Comparison of ENCODE assay signal across 2 cellular contexts in the genomic region with DNA sequence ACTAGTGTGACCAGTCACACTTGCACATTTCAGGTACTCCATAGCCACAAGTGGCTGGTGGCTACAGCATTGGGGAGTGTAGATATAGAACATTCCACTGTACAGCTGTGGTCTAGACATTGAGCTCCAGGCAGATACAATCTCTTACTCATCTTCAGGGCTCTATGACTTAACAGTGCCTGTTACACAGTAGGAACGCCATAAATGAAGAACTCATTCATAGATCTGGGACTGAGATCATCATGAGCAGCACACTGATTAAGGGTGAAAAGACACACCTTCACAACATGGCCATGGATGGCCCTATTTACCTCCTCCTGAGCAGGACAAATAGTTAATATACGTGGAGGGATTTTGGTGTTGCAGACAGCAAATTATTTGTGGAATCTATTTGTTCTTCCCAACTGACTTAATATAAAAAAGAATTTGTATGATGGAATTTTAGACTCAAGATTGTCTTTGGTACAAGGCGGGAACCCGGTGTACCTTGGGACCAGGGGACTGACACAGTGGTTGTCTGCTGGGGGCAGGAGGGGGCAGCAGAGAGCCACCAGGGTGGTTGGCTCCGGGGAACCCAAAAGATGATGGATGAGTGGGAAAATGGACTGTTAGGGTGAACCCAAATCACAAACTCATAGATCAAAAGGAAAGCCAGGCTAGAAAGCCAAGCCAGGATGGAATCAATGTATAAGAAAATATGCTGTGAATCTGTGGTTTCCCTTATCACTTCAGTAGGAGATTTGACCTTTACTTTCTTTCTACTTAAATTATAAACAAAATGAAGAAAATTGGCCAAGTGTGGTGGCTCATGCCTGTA.
TF ChIP-seq lines count a peak whose summit lies in the region.

No MANE protein-coding gene starts in this region.

TF ChIP-seq in GM23338, 12 proteins besides CTCF, POLR2A, EP300 and RAD21:
- no peak for TF ChIP-seq POLR2AphosphoS5 (IDR thresholded peaks at IDR 0.05; ENCODE audit: low read depth)
- TF ChIP-seq, protein P1, sequence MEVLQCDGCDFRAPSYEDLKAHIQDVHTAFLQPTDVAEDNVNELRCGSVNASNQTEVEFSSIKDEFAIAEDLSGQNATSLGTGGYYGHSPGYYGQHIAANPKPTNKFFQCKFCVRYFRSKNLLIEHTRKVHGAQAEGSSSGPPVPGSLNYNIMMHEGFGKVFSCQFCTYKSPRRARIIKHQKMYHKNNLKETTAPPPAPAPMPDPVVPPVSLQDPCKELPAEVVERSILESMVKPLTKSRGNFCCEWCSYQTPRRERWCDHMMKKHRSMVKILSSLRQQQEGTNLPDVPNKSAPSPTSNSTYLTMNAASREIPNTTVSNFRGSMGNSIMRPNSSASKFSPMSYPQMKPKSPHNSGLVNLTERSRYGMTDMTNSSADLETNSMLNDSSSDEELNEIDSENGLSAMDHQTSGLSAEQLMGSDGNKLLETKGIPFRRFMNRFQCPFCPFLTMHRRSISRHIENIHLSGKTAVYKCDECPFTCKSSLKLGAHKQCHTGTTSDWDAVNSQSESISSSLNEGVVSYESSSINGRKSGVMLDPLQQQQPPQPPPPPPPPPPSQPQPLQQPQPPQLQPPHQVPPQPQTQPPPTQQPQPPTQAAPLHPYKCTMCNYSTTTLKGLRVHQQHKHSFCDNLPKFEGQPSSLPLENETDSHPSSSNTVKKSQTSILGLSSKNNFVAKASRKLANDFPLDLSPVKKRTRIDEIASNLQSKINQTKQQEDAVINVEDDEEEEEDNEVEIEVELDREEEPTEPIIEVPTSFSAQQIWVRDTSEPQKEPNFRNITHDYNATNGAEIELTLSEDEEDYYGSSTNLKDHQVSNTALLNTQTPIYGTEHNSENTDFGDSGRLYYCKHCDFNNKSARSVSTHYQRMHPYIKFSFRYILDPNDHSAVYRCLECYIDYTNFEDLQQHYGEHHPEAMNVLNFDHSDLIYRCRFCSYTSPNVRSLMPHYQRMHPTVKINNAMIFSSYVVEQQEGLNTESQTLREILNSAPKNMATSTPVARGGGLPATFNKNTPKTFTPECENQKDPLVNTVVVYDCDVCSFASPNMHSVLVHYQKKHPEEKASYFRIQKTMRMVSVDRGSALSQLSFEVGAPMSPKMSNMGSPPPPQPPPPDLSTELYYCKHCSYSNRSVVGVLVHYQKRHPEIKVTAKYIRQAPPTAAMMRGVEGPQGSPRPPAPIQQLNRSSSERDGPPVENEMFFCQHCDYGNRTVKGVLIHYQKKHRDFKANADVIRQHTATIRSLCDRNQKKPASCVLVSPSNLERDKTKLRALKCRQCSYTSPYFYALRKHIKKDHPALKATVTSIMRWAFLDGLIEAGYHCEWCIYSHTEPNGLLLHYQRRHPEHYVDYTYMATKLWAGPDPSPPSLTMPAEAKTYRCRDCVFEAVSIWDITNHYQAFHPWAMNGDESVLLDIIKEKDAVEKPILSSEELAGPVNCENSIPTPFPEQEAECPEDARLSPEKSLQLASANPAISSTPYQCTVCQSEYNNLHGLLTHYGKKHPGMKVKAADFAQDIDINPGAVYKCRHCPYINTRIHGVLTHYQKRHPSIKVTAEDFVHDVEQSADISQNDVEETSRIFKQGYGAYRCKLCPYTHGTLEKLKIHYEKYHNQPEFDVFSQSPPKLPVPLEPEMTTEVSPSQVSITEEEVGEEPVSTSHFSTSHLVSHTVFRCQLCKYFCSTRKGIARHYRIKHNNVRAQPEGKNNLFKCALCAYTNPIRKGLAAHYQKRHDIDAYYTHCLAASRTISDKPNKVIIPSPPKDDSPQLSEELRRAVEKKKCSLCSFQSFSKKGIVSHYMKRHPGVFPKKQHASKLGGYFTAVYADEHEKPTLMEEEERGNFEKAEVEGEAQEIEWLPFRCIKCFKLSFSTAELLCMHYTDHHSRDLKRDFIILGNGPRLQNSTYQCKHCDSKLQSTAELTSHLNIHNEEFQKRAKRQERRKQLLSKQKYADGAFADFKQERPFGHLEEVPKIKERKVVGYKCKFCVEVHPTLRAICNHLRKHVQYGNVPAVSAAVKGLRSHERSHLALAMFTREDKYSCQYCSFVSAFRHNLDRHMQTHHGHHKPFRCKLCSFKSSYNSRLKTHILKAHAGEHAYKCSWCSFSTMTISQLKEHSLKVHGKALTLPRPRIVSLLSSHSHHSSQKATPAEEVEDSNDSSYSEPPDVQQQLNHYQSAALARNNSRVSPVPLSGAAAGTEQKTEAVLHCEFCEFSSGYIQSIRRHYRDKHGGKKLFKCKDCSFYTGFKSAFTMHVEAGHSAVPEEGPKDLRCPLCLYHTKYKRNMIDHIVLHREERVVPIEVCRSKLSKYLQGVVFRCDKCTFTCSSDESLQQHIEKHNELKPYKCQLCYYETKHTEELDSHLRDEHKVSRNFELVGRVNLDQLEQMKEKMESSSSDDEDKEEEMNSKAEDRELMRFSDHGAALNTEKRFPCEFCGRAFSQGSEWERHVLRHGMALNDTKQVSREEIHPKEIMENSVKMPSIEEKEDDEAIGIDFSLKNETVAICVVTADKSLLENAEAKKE (CRISPR knock-in tag; IDR thresholded peaks at IDR 0.05): no peak
- no peak for TF ChIP-seq STAT1 (IDR thresholded peaks at IDR 0.05; ENCODE audit: unreplicated experiment)
- TF ChIP-seq ZNF114 (CRISPR knock-in tag; IDR thresholded peaks at IDR 0.05): no peak
- TF ChIP-seq EZH2 (IDR thresholded peaks at IDR 0.05; ENCODE audit: low read depth, unreplicated experiment): no peak
- TF ChIP-seq ZNF331 (CRISPR knock-in tag; IDR thresholded peaks at IDR 0.05; ENCODE audit: low read depth): no peak
- no peak for TF ChIP-seq NANOG (IDR thresholded peaks at IDR 0.05; ENCODE audit: borderline replicate concordance)
- TF ChIP-seq, protein P2, sequence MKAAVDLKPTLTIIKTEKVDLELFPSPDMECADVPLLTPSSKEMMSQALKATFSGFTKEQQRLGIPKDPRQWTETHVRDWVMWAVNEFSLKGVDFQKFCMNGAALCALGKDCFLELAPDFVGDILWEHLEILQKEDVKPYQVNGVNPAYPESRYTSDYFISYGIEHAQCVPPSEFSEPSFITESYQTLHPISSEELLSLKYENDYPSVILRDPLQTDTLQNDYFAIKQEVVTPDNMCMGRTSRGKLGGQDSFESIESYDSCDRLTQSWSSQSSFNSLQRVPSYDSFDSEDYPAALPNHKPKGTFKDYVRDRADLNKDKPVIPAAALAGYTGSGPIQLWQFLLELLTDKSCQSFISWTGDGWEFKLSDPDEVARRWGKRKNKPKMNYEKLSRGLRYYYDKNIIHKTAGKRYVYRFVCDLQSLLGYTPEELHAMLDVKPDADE (IDR thresholded peaks at IDR 0.05): no peak
- TF ChIP-seq JUNB (IDR thresholded peaks at IDR 0.05; ENCODE audit: unreplicated experiment): no peak
- no peak for TF ChIP-seq EZH2phosphoT487 (IDR thresholded peaks at IDR 0.05; ENCODE audit: unreplicated experiment)
- TF ChIP-seq CREB1 (CRISPR knock-in tag; IDR thresholded peaks at IDR 0.05; ENCODE audit: low read depth): no peak

TF ChIP-seq in H1, 55 proteins besides CTCF, POLR2A, EP300 and RAD21:
- TF ChIP-seq, protein P3, sequence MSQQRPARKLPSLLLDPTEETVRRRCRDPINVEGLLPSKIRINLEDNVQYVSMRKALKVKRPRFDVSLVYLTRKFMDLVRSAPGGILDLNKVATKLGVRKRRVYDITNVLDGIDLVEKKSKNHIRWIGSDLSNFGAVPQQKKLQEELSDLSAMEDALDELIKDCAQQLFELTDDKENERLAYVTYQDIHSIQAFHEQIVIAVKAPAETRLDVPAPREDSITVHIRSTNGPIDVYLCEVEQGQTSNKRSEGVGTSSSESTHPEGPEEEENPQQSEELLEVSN (IDR thresholded peaks at IDR 0.05): peak; percentile 63
- TF ChIP-seq YY1 (IDR thresholded peaks at IDR 0.05; ENCODE audit: low read depth, low read length) (0 out of 2 replicates have a peak, but pooled peaks have one; percentile 34), CBX8 (IDR thresholded peaks at IDR 0.05; ENCODE audit: borderline replicate concordance, low read depth, low read length) (no peak)
TF ChIP-seq in H1: peak in this region for 2.
